ENCODE assay signal across 1 cellular context in genomic region chr1:169570172-169570574, GRCh38.
A peak's percentile ranks its signal among the peaks of the same experiment; 100 is the strongest.
TF ChIP-seq lines count a peak whose summit lies in the region.

No MANE protein-coding gene starts in this region.

TF ChIP-seq in HepG2, 621 proteins besides CTCF, POLR2A, EP300 and RAD21 (continued from another document and continues in another):
- TF ChIP-seq ZNF281 (CRISPR knock-in tag; IDR thresholded peaks at IDR 0.05; ENCODE audit: borderline replicate concordance) (peak; percentile 35; the same call in 1 of the 2 replicates), FOXK1 (CRISPR knock-in tag; IDR thresholded peaks at IDR 0.05; ENCODE audit: borderline replicate concordance, low read depth) (peak; percentile 55; the same call in 1 of the 2 replicates), THAP9 (CRISPR knock-in tag; IDR thresholded peaks at IDR 0.05; ENCODE audit: borderline replicate concordance) (no peak), ZSCAN12 (CRISPR knock-in tag; IDR thresholded peaks at IDR 0.05) (no peak), NR0B2 (CRISPR knock-in tag; IDR thresholded peaks at IDR 0.05) (no peak), HIVEP1 (CRISPR knock-in tag; IDR thresholded peaks at IDR 0.05) (no peak), PATZ1 (CRISPR knock-in tag; IDR thresholded peaks at IDR 0.05) (no peak), ZNF670 (CRISPR knock-in tag; IDR thresholded peaks at IDR 0.05; ENCODE audit: borderline replicate concordance) (no peak), NBN (conservative IDR thresholded peaks at IDR 0.05) (no peak), GRHL1 (CRISPR knock-in tag; conservative IDR thresholded peaks at IDR 0.05) (no peak), FOXO1 (CRISPR knock-in tag; IDR thresholded peaks at IDR 0.05) (peak; percentile 72), USF2 (IDR thresholded peaks at IDR 0.05; ENCODE audit: low read depth, low read length) (no peak), USF2 (CRISPR knock-in tag; IDR thresholded peaks at IDR 0.05; ENCODE audit: borderline replicate concordance) (peak; percentile 49; the same call in 1 of the 2 replicates), IRF9 (CRISPR knock-in tag; IDR thresholded peaks at IDR 0.05; ENCODE audit: borderline replicate concordance) (no peak), ZBTB34 (CRISPR knock-in tag; IDR thresholded peaks at IDR 0.05) (no peak), AGO1 (IDR thresholded peaks at IDR 0.05; ENCODE audit: low read depth, low read length, poor library complexity, severe bottlenecking) (no peak), ZNF749 (CRISPR knock-in tag; IDR thresholded peaks at IDR 0.05; ENCODE audit: borderline replicate concordance) (no peak), CAMTA2 (CRISPR knock-in tag; IDR thresholded peaks at IDR 0.05; ENCODE audit: borderline replicate concordance) (no peak), PAWR (CRISPR knock-in tag; IDR thresholded peaks at IDR 0.05; ENCODE audit: borderline replicate concordance) (no peak), ESRRA (CRISPR knock-in tag; IDR thresholded peaks at IDR 0.05; ENCODE audit: low read depth) (no peak), THYN1 (CRISPR knock-in tag; IDR thresholded peaks at IDR 0.05; ENCODE audit: borderline replicate concordance, low read depth) (no peak), PRDM15 (CRISPR knock-in tag; IDR thresholded peaks at IDR 0.05) (no peak), ZBED4 (CRISPR knock-in tag; IDR thresholded peaks at IDR 0.05; ENCODE audit: borderline replicate concordance) (0 out of 2 replicates have a peak, but pooled peaks have one; percentile 31), BORCS8-MEF2B (CRISPR knock-in tag; IDR thresholded peaks at IDR 0.05) (no peak), ZBTB42 (CRISPR knock-in tag; IDR thresholded peaks at IDR 0.05) (no peak), ZNF639 (CRISPR knock-in tag; conservative IDR thresholded peaks at IDR 0.05) (no peak), JUND (CRISPR knock-in tag; IDR thresholded peaks at IDR 0.05) (no peak)
